In the genomic region with DNA sequence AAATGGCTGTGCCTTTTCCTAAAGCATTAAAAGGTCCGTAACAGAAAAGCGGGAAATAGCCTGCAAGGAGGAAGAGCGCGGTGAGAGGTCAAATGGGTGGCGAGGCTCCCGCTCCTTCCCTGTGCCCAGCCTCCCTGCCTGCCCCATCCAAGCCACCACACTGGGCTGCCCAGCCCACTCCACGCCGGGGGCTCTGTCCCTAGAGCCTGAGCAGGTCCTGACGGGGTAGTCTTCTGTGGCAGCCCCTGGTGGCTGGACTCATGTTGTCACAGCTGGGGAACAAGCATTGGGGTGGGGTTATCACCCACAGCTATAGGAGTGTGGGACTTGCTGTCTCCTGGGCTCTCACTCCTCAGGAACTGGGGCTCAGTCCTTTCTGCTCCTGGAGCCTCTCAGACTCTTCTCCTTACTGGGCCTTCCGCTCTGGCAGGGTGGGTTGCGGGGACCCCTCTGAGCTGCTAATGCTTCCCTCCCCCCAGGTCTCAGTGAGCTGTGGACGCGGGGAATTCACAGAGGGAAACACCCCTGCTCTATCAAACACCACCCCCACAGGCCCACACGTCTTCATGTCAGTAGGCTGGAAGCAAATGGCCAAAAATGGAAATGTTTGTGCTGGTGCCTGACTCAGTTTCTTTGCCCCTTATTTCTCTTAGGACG, we compare ENCODE assay signal across 1 cellular context.
TF ChIP-seq lines count a peak whose summit lies in the region.

No MANE protein-coding gene starts in this region.

TF ChIP-seq in HEK293, 187 proteins besides CTCF, POLR2A, EP300 and RAD21 (continued from another document):
- TF ChIP-seq PRDM6 (tag by site-specific recombination; IDR thresholded peaks at IDR 0.05) = no peak
- TF ChIP-seq EGR2 (tag by site-specific recombination; IDR thresholded peaks at IDR 0.05; ENCODE audit: low read depth) = peak; percentile 9; the same call in 1 of the 2 replicates
